Comparison of ENCODE assay signal across 9 cellular contexts in the genomic region with DNA sequence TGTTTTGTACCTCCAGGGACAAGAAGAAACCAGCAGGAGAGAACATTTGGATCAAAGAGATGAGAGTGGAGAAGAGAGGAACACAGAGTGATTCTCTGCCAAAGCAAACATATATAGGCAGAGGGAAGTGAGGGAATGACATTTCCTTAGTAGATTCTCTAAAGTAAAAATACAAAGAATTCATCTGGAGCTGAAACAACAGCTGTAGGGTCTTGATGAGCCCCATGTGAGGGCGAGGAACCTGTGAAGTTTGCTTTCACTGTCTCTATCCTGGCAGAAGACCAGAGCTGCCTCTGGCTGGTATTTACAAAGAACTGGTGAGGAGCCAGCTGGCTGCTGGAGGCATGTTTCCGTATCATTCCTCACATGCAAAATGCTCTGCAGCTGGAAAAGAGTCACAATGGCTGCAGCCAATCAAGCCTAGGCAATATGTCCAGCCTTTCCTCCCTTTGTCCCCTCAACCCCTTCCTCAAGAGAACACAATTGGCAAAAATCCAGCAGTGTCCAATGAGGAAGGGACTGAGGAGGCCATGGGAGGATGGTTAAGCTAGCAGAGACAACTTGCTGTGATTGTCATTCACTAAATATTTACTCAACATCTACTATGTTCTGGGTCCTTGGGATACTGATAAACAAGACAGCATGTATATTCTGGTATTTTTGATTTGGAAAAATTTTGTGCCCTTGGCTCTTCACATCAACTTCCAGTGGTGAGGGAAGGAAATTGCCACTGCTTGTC.
DNase-seq lines count a peak whose midpoint lies in the region; ATAC-seq, FAIRE-seq and TF ChIP-seq lines count a peak whose summit lies in the region.
"Had no signal": no experiment of that assay in that cellular context is flagged by ENCODE, and none has a peak within 500 bp of the region (broad histone marks: within the 10 kb centered on the region; RNA-seq: fewer than 3 reads in every experiment).

No MANE protein-coding gene starts in this region.

- CTCF ChIA-PET in GM10248 (lab: Yijun Ruan, JAX), result interaction anchor here (1.1 to 2.4 kb wide), 3 partner anchors 12 to 122 kb away, joined by 3 to 10 read pairs (median 3); a partner anchor contains a TSS

- DNase-seq in NCI-H1092 (lab: John Stamatoyannopoulos, UW) (peak; percentile 73), astrocyte of the spinal cord (ENCODE audit: low read depth, low spot score) (peak; percentile 95), kidney (peak; percentile 61), thoracic aorta (ENCODE audit: low spot score) (peak; percentile 4), T-helper 2 cell (no peak), GM10248 (ENCODE audit: extremely low spot score) (no peak)
- DNase-seq: activated B cell treated with CpG ODN at 0.5 μM for 24 hours had no signal

- no peak overlapping the region for H3K27ac Mint-ChIP-seq in activated T-helper 17 cell treated with anti-CD3 and anti-CD28 coated beads, Interleukin-2, amount 50 U/mL, for 72 hours
- H3K27ac Mint-ChIP-seq: activated B cell treated with CpG ODN at 0.5 μM for 24 hours had no signal

- H3K4me1 ChIP-seq in kidney (ENCODE audit: control insufficient read depth in 1 of 2, insufficient read depth in 1 of 2, low read depth in 1 of 2, low read length in 2 of 2) (peaks cover 4 to 12% of the 10 kb centered on the region in 2 donors), thoracic aorta (ENCODE audit: control insufficient read depth in 1 of 2, low read depth in 2 of 2) (peaks cover 0 to 18% of the 10 kb centered on the region in 2 donors)

- H3K4me1 Mint-ChIP-seq in activated T-helper 17 cell treated with anti-CD3 and anti-CD28 coated beads, Interleukin-2, amount 50 U/mL, for 72 hours, result peaks cover 6% of the 10 kb centered on the region
- H3K4me1 Mint-ChIP-seq: activated B cell treated with CpG ODN at 0.5 μM for 24 hours had no signal

- H3K9me3 ChIP-seq in kidney (ENCODE audit: control insufficient read depth in 1 of 2, low read length in 2 of 2) (no peaks in the 10 kb centered on the region), thoracic aorta (no peaks in the 10 kb centered on the region)

- no peak overlapping the region for H3K4me3 ChIP-seq in astrocyte of the spinal cord (ENCODE audit: low read depth, low read length)
- no peak overlapping the region for H3K4me3 ChIP-seq in kidney (ENCODE audit: low read length in 2 of 2)
- no peak overlapping the region for H3K4me3 ChIP-seq in thoracic aorta

- H3K9ac ChIP-seq in kidney (ENCODE audit: low read length in 2 of 2), result no peak overlapping the region

- TF ChIP-seq CTCF in astrocyte of the spinal cord (IDR thresholded peaks at IDR 0.05; ENCODE audit: low read depth, low read length) (no peak), kidney (IDR thresholded peaks at IDR 0.05; ENCODE audit: borderline replicate concordance, extremely low read depth, insufficient read depth) (no peak), thoracic aorta (IDR thresholded peaks at IDR 0.05) (no peak), GM10248 (IDR thresholded peaks at IDR 0.05; ENCODE audit: control extremely low read depth, extremely low read depth, low read depth, missing control alignments) (no peak)

- H3K9me3 Mint-ChIP-seq in activated T-helper 17 cell treated with anti-CD3 and anti-CD28 coated beads, Interleukin-2, amount 50 U/mL, for 72 hours, result peaks cover 3% of the 10 kb centered on the region
- H3K9me3 Mint-ChIP-seq: activated B cell treated with CpG ODN at 0.5 μM for 24 hours had no signal

- no peak for FAIRE-seq in kidney (lab: Jason Lieb, UNC)

- ATAC-seq in thoracic aorta (ENCODE audit: insufficient number of reproducible peaks, low FRiP score, low read depth) (no peak), HG03025 (IDR thresholded peaks at IDR 0.05; ENCODE audit: low FRiP score, unreplicated experiment) (no peak)
- ATAC-seq in activated T-helper 17 cell treated with anti-CD3 and anti-CD28 coated beads, Interleukin-2, amount 50 U/mL, for 72 hours (replicated peaks), result no peak

- no peaks in the 10 kb centered on the region for H3K36me3 Mint-ChIP-seq in activated T-helper 17 cell treated with anti-CD3 and anti-CD28 coated beads, Interleukin-2, amount 50 U/mL, for 72 hours (ENCODE audit: low read depth)

- in situ Hi-C loops in astrocyte of the spinal cord (cut with HindIII; ENCODE audit: low sequenced_read_pairs), result no loop called here

- no peaks in the 10 kb centered on the region for H3K27me3 ChIP-seq in thoracic aorta (replicated peaks; ENCODE audit: insufficient read depth)

- H3K4me3 Mint-ChIP-seq in activated T-helper 17 cell treated with anti-CD3 and anti-CD28 coated beads, Interleukin-2, amount 50 U/mL, for 72 hours, result no peak overlapping the region
- H3K4me3 Mint-ChIP-seq: activated B cell treated with CpG ODN at 0.5 μM for 24 hours had no signal

- POLR2A ChIA-PET in GM10248 (lab: Yijun Ruan, JAX), result no interaction called here

- H3K27me3 Mint-ChIP-seq in activated T-helper 17 cell treated with anti-CD3 and anti-CD28 coated beads, Interleukin-2, amount 50 U/mL, for 72 hours, result peaks cover 3% of the 10 kb centered on the region

- H3K36me3 ChIP-seq in kidney (ENCODE audit: control insufficient read depth in 1 of 2, insufficient read depth in 2 of 2, low read length in 2 of 2) (no peaks in the 10 kb centered on the region), thoracic aorta (no peaks in the 10 kb centered on the region)

- no peak overlapping the region for H3K27ac ChIP-seq in kidney (ENCODE audit: low read depth in 2 of 2, low read length in 2 of 2)
- H3K27ac ChIP-seq in thoracic aorta, result no peak overlapping the region

- intact Hi-C loops in kidney (cut with DNase I), result no loop called here

Comparison
In these comparisons a context has a peak if more than half of its experiments do, and no peak if none do; other contexts are left out.
1. DNase-seq: peak in NCI-H1092 (single experiment), astrocyte of the spinal cord (single experiment), kidney (single experiment) and thoracic aorta (single experiment); none in T-helper 2 cell (0 of 5) and GM10248 (single experiment).